ENCODE assay signal across 8 cellular contexts in genomic region chr2:206443735-206444527, GRCh38. TPM values are rescaled to one million over a fixed set of nuclear protein-coding genes. Genes with fewer than 3 reads are reported as not detected.
DNase-seq lines count a peak whose midpoint lies in the region; ATAC-seq and TF ChIP-seq lines count a peak whose summit lies in the region.

No MANE protein-coding gene starts in this region.

- H3K27me3 Mint-ChIP-seq in endodermal cell (ENCODE audit: insufficient read depth) (peaks cover 41% of the 10 kb centered on the region), type B pancreatic cell (peaks cover 80% of the 10 kb centered on the region)

- H3K27ac Mint-ChIP-seq in endodermal cell: no peak overlapping the region
- H3K27ac Mint-ChIP-seq in type B pancreatic cell: peak overlapping the region; percentile 32

- H3K9me3 Mint-ChIP-seq in endodermal cell (no peaks in the 10 kb centered on the region), type B pancreatic cell (no peaks in the 10 kb centered on the region)

- H3K27me3 ChIP-seq in endodermal cell (ENCODE audit: control insufficient read depth, insufficient read depth, low read length, poor library complexity, severe bottlenecking): peaks cover 29% of the 10 kb centered on the region

- no peak for TF ChIP-seq CTCF in AG09309 (IDR thresholded peaks at IDR 0.05; ENCODE audit: control insufficient read depth, insufficient read depth, low read depth, low read length, missing control alignments)
- TF ChIP-seq CTCF in endodermal cell (conservative IDR thresholded peaks at IDR 0.05): peak; percentile 34
- peak; percentile 28 for TF ChIP-seq CTCF in type B pancreatic cell (conservative IDR thresholded peaks at IDR 0.05)

- 1% methylated on average over 39 to 77 of the region's 77 CpGs for WGBS in endodermal cell (ENCODE audit: insufficient coverage in 1 of 2, insufficient read length in 1 of 2), 2 experiments

- peaks cover 23% of the 10 kb centered on the region for H3K4me1 Mint-ChIP-seq in endodermal cell
- H3K4me1 Mint-ChIP-seq in type B pancreatic cell (ENCODE audit: unreplicated experiment): peaks cover 11% of the 10 kb centered on the region

- ATAC-seq in GM18505 (IDR thresholded peaks at IDR 0.05; ENCODE audit: unreplicated experiment) (peak; percentile 49), HG03159 (IDR thresholded peaks at IDR 0.05; ENCODE audit: unreplicated experiment) (peak; percentile 67)

- no peaks in the 10 kb centered on the region for H3K36me3 ChIP-seq in endodermal cell (ENCODE audit: control insufficient read depth, insufficient read depth, low read length)

- H3K9ac ChIP-seq in endodermal cell (ENCODE audit: extremely low read depth, low read length, poor library complexity, severe bottlenecking): peak overlapping the region; percentile 54

- no peak for TF ChIP-seq POLR2A in GM18505 (IDR thresholded peaks at IDR 0.05; ENCODE audit: borderline replicate concordance, extremely low read depth, insufficient read depth, insufficient read length)

- H3K27ac ChIP-seq in endodermal cell (ENCODE audit: low read depth, low read length): no peak overlapping the region

- no peak for DNase-seq in AG09309 (ENCODE audit: low read depth)
- DNase-seq in SW480 (ENCODE audit: low spot score): peak; percentile 23
- DNase-seq in endodermal cell: peak; percentile 77
- peak; percentile 45 for DNase-seq in midbrain (lab: John Stamatoyannopoulos, UW)
- peak; percentile 74 for DNase-seq in type B pancreatic cell (ENCODE audit: extremely low spot score, unreplicated experiment)
- no peak for DNase-seq in occipital lobe (lab: John Stamatoyannopoulos, UW)

- peaks cover 3% of the 10 kb centered on the region for H3K36me3 Mint-ChIP-seq in endodermal cell (ENCODE audit: low read depth)
- H3K36me3 Mint-ChIP-seq in type B pancreatic cell: peaks cover 4% of the 10 kb centered on the region

- peak overlapping the region; percentile 67 for H3K4me3 ChIP-seq in AG09309 (ENCODE audit: control insufficient read depth, low read depth, low read length)
- peak overlapping the region; percentile 91 for H3K4me3 ChIP-seq in endodermal cell (ENCODE audit: low read length)

- H3K4me3 Mint-ChIP-seq in endodermal cell (peak overlapping the region; percentile 68), type B pancreatic cell (peak overlapping the region; percentile 94)

- no peaks in the 10 kb centered on the region for H3K4me1 ChIP-seq in endodermal cell (ENCODE audit: control insufficient read depth, insufficient read depth, low read length)

- no peaks in the 10 kb centered on the region for H3K9me3 ChIP-seq in endodermal cell (ENCODE audit: control insufficient read depth, low read length)

RNA-seq across cellular contexts. Expression of gene ADAM23, which starts 0.6 kb away (rescaled TPM):
- total RNA-seq in endodermal cell (10 to 100 TPM; 25.4 to 34.2 TPM), type B pancreatic cell (ENCODE audit: low replicate concordance) (3.1 and 20.2 TPM in 2 replicates), occipital lobe (18.9 TPM)
- polyA plus RNA-seq in endodermal cell (2013, experiment 1 of 2): 21.9 TPM
- polyA plus RNA-seq in endodermal cell (2013, experiment 2 of 2): 18.1 TPM

Comparison
In these comparisons a context has a peak if more than half of its experiments do, and no peak if none do; other contexts are left out.
1. DNase-seq: peak in SW480 (single experiment), endodermal cell (single experiment), midbrain (single experiment) and type B pancreatic cell (single experiment); none in AG09309 (single experiment) and occipital lobe (single experiment).